In genomic region chr15:66698318-66698961, GRCh38 we compare ENCODE assay signal across 8 cellular contexts. TPM values are rescaled to one million over a fixed set of nuclear protein-coding genes. Genes with fewer than 3 reads are reported as not detected.
DNase-seq lines count a peak whose midpoint lies in the region; ATAC-seq and TF ChIP-seq lines count a peak whose summit lies in the region.

No MANE protein-coding gene starts in this region.

- H2AFZ ChIP-seq in H9 (ENCODE audit: low read length) (no peak overlapping the region), PC-3 (ENCODE audit: low read length) (no peak overlapping the region)

- H3K9me3 ChIP-seq in H9 (ENCODE audit: control insufficient read depth, low read depth, low read length) (no peaks in the 10 kb centered on the region), PC-3 (ENCODE audit: low read length) (no peaks in the 10 kb centered on the region)

- no peak overlapping the region for H4K91ac ChIP-seq in H9 (ENCODE audit: insufficient read length, low read depth, low read length)

- no peaks in the 10 kb centered on the region for H3K9me2 ChIP-seq in PC-3 (replicated peaks; ENCODE audit: low read length)

- H3K36me3 ChIP-seq in PC-3 (ENCODE audit: low read depth, low read length): no peaks in the 10 kb centered on the region
- no peaks in the 10 kb centered on the region for H3K36me3 ChIP-seq in mesendoderm (ENCODE audit: control insufficient read depth, insufficient read depth, low read length)

- peaks cover 0 to 2% (median 0%) of the 10 kb centered on the region in 7 donors for H3K9me3 Mint-ChIP-seq in CD14-positive monocyte
- no peaks in the 10 kb centered on the region; a peak in 1 of 5 replicates for H3K9me3 Mint-ChIP-seq in H9

- H3K23me2 ChIP-seq in H9 (ENCODE audit: insufficient read length, low read depth, low read length, poor library complexity, severe bottlenecking): peaks cover 21% of the 10 kb centered on the region

- H3K4me2 ChIP-seq in H9 (ENCODE audit: insufficient read depth, insufficient read length, low read length) (no peak overlapping the region), PC-3 (ENCODE audit: low read length) (no peak overlapping the region), mesendoderm (ENCODE audit: low read length) (no peak overlapping the region)

- H4K8ac ChIP-seq in H9 (replicated peaks; ENCODE audit: insufficient read length, low read depth, low read length): no peak overlapping the region
- no peak overlapping the region for H4K8ac ChIP-seq in mesendoderm (ENCODE audit: low read depth, low read length)

- CTCF ChIA-PET in PC-3 (lab: Charles Lee): interaction anchor here (0.6 to 1.4 kb wide), 4 partner anchors 13 to 1694 kb away, joined by 3 to 9 read pairs (median 4); no protein-coding TSS in a partner anchor

- H4K20me1 ChIP-seq in H9 (ENCODE audit: control insufficient read depth, insufficient read depth, insufficient read length) (no peaks in the 10 kb centered on the region), PC-3 (ENCODE audit: low read length) (no peaks in the 10 kb centered on the region)

- peak; percentile 78 for TF ChIP-seq CTCF in CD14-positive monocyte (IDR thresholded peaks at IDR 0.05)
- peak; percentile 86 for TF ChIP-seq CTCF in H9 (conservative IDR thresholded peaks at IDR 0.05)
- TF ChIP-seq CTCF in PC-3 (conservative IDR thresholded peaks at IDR 0.05; ENCODE audit: low read depth, low read length): peak; percentile 79

- POLR2A ChIA-PET in PC-3 (lab: Charles Lee; ENCODE audit: unreplicated experiment): no interaction called here

- H2BK5ac ChIP-seq in H9 (ENCODE audit: insufficient read length, low read length) (no peak overlapping the region), mesendoderm (ENCODE audit: low read length) (peak overlapping the region; percentile 57)

- H3K4me3 ChIP-seq in PC-3 (ENCODE audit: low read length) (no peak overlapping the region), mesendoderm (ENCODE audit: low read length) (no peak overlapping the region)

- H3K27ac ChIP-seq in H9 (ENCODE audit: insufficient read length, low read depth, low read length) (no peak overlapping the region), PC-3 (ENCODE audit: low read length) (no peak overlapping the region), mesendoderm (ENCODE audit: low read depth, low read length) (peak overlapping the region; percentile 56)

- no peak overlapping the region for H2BK12ac ChIP-seq in H9 (ENCODE audit: insufficient read length, low read depth, low read length)

- no TSS peak for BruUV-seq in PC-3 (replicated peaks; lab: Mats Ljungman, UMichigan)

- H2BK15ac ChIP-seq in H9 (ENCODE audit: low read depth, low read length) (no peak overlapping the region), mesendoderm (replicated peaks; ENCODE audit: low read depth) (no peak overlapping the region)

- H3K79me1 ChIP-seq in H9 (ENCODE audit: insufficient read depth, low read depth, low read length, poor library complexity, severe bottlenecking) (no peaks in the 10 kb centered on the region), mesendoderm (ENCODE audit: low read length) (no peaks in the 10 kb centered on the region)

- H2AK5ac ChIP-seq in H9 (ENCODE audit: insufficient read length, low read length) (no peak overlapping the region), mesendoderm (ENCODE audit: low read length) (no peak overlapping the region)

- no peak overlapping the region for H2BK120ac ChIP-seq in H9 (ENCODE audit: low read depth, low read length, poor library complexity, severe bottlenecking)
- H2BK120ac ChIP-seq in mesendoderm (ENCODE audit: low read depth, low read length): no peak overlapping the region

- no peaks in the 10 kb centered on the region for H3F3A ChIP-seq in PC-3 (ENCODE audit: low read length, unreplicated experiment)

- no peak overlapping the region for H3T11ph ChIP-seq in H9 (ENCODE audit: low read length)

- no peak overlapping the region for H3K18ac ChIP-seq in H9 (ENCODE audit: insufficient read length, low read depth, low read length)
- peak overlapping the region; percentile 97 for H3K18ac ChIP-seq in mesendoderm (ENCODE audit: low read length)

- H3K4me1 ChIP-seq in H9 (ENCODE audit: insufficient read depth, low read length) (no peaks in the 10 kb centered on the region), PC-3 (ENCODE audit: insufficient read depth, low read length) (peaks cover 6% of the 10 kb centered on the region; the same call in 1 of the 2 replicates), mesendoderm (ENCODE audit: control insufficient read depth, low read depth, low read length) (peaks cover 11% of the 10 kb centered on the region)

- H3K36me3 Mint-ChIP-seq in CD14-positive monocyte (no peaks in the 10 kb centered on the region), H9 (ENCODE audit: insufficient read depth in 1 of 3, low read depth in 3 of 3) (no peaks in the 10 kb centered on the region)

- H3K23ac ChIP-seq in H9 (ENCODE audit: insufficient read length, low read depth, low read length): no peak overlapping the region
- peak overlapping the region; percentile 15 for H3K23ac ChIP-seq in mesendoderm (ENCODE audit: low read length)

- no peak overlapping the region for H4K5ac ChIP-seq in H9 (ENCODE audit: insufficient read length, low read depth, low read length)
- peak overlapping the region; percentile 84 for H4K5ac ChIP-seq in mesendoderm (ENCODE audit: low read length)

- H2BK20ac ChIP-seq in H9 (ENCODE audit: low read depth, low read length, poor library complexity, severe bottlenecking): no peak overlapping the region

- intact Hi-C loops in CD14-positive monocyte (cut with micrococcal nuclease) (loop anchor here in 1 of 2 donors (5.0 kb wide), 1 partner anchor 96 kb away; no protein-coding TSS in a partner anchor), PC-3 (cut with micrococcal nuclease) (loop anchor here (1.0 kb wide), 1 partner anchor 79 kb away; no protein-coding TSS in a partner anchor)

- no peak overlapping the region for H3K56ac ChIP-seq in H9 (ENCODE audit: insufficient read length, low read depth, low read length)
- peak overlapping the region; percentile 87 for H3K56ac ChIP-seq in mesendoderm (ENCODE audit: low read length)

- no peak overlapping the region for H3K9ac ChIP-seq in H9 (ENCODE audit: extremely low read depth, insufficient read length, low read length)
- no peak overlapping the region for H3K9ac ChIP-seq in PC-3 (ENCODE audit: low read length)
- H3K9ac ChIP-seq in mesendoderm (ENCODE audit: low read length): peak overlapping the region; percentile 43

- H3K4ac ChIP-seq in H9 (ENCODE audit: low read depth, low read length) (no peak overlapping the region), mesendoderm (ENCODE audit: low read depth, low read length) (peak overlapping the region; percentile 94)

- ATAC-seq in PC-3 (peak; percentile 44), HG03108 (IDR thresholded peaks at IDR 0.05; ENCODE audit: unreplicated experiment) (no peak)

- H3K79me2 ChIP-seq in H9 (ENCODE audit: insufficient read depth, low read length): no peaks in the 10 kb centered on the region
- peaks cover 13% of the 10 kb centered on the region for H3K79me2 ChIP-seq in PC-3 (ENCODE audit: low read length)
- H3K79me2 ChIP-seq in mesendoderm (ENCODE audit: control insufficient read depth, insufficient read depth, low read length): peaks cover 11% of the 10 kb centered on the region

- H3K4me3 Mint-ChIP-seq in CD14-positive monocyte: no peak overlapping the region
- H3K4me3 Mint-ChIP-seq in H9: no peak overlapping the region

- no peaks in the 10 kb centered on the region; the same call in 1 of the 2 replicates for H3K27me3 ChIP-seq in H9 (ENCODE audit: insufficient read depth, low read length)
- H3K27me3 ChIP-seq in PC-3 (ENCODE audit: low read length): no peaks in the 10 kb centered on the region
- H3K27me3 ChIP-seq in mesendoderm (ENCODE audit: insufficient read depth, low read length, poor library complexity): no peaks in the 10 kb centered on the region

- no CpG with 5 or more reads among the region's 6 CpGs for WGBS in H9 (ENCODE audit: extremely low coverage, insufficient read length, low lambda C conversion rate)
- WGBS in mesendoderm (ENCODE audit: extremely low coverage, insufficient coverage, low lambda C conversion rate): no CpG with 5 or more reads among the region's 6 CpGs

- H3K4me1 Mint-ChIP-seq in CD14-positive monocyte: peaks cover 13% of the 10 kb centered on the region
- peaks cover 13 to 22% of the 10 kb centered on the region in 2 experiments for H3K4me1 Mint-ChIP-seq in H9

- DNase-seq in CD14-positive monocyte (ENCODE audit: low spot score) (peak; percentile 61), H9 (peak; percentile 83), PC-3 (peak; percentile 75), dermis microvascular lymphatic vessel endothelial cell (ENCODE audit: low read depth in 2 of 2) (peak; percentile 55 to 80), mesendoderm (peak; percentile 96), DMS79 (lab: John Stamatoyannopoulos, UW) (no peak)
- DNase-seq in activated CD8-positive, alpha-beta memory T cell treated with anti-CD3 and anti-CD28 coated beads, Interleukin-2, amount 50 U/mL, for 48 hours: no peak

- no peak overlapping the region for H3K27ac Mint-ChIP-seq in CD14-positive monocyte
- no peak overlapping the region for H3K27ac Mint-ChIP-seq in H9

- peaks cover 7 to 13% (median 11%) of the 10 kb centered on the region in 3 donors for H3K27me3 Mint-ChIP-seq in CD14-positive monocyte (ENCODE audit: low read depth in 3 of 3)
- H3K27me3 Mint-ChIP-seq in H9 (ENCODE audit: low read depth): peaks cover 6% of the 10 kb centered on the region

- no peak overlapping the region; the same call in 1 of the 2 replicates for H3K14ac ChIP-seq in H9 (ENCODE audit: insufficient read depth, low read length)

RNA-seq across cellular contexts. Expression of gene SMAD6, which starts 3.6 kb away (rescaled TPM):
- not detected for polyA plus RNA-seq in CD14-positive monocyte
- total RNA-seq in H9 (2021) (6.0 and 6.8 TPM in 2 replicates), PC-3 (2014; rRNA removed) (19.9 and 21.8 TPM in 2 replicates), dermis microvascular lymphatic vessel endothelial cell (7.1 and 7.5 TPM in 2 replicates)
- 7.8 TPM for polyA plus RNA-seq in mesendoderm (2013, experiment 1 of 2)
- polyA plus RNA-seq in mesendoderm (2013, experiment 2 of 2): 7.4 TPM

Comparison
In these comparisons a context has a peak if more than half of its experiments do, and no peak if none do; other contexts are left out.
1. DNase-seq: peak in CD14-positive monocyte (single experiment), H9 (single experiment), PC-3 (single experiment), dermis microvascular lymphatic vessel endothelial cell (2 of 2) and mesendoderm (single experiment); none in DMS79 (single experiment) and activated CD8-positive, alpha-beta memory T cell treated with anti-CD3 and anti-CD28 coated beads, Interleukin-2, amount 50 U/mL, for 48 hours (single experiment).
2. Peak in every context shown above with its lines, with median percentiles within 50 percentile points of each other: CTCF ChIP-seq.